In the genomic region with DNA sequence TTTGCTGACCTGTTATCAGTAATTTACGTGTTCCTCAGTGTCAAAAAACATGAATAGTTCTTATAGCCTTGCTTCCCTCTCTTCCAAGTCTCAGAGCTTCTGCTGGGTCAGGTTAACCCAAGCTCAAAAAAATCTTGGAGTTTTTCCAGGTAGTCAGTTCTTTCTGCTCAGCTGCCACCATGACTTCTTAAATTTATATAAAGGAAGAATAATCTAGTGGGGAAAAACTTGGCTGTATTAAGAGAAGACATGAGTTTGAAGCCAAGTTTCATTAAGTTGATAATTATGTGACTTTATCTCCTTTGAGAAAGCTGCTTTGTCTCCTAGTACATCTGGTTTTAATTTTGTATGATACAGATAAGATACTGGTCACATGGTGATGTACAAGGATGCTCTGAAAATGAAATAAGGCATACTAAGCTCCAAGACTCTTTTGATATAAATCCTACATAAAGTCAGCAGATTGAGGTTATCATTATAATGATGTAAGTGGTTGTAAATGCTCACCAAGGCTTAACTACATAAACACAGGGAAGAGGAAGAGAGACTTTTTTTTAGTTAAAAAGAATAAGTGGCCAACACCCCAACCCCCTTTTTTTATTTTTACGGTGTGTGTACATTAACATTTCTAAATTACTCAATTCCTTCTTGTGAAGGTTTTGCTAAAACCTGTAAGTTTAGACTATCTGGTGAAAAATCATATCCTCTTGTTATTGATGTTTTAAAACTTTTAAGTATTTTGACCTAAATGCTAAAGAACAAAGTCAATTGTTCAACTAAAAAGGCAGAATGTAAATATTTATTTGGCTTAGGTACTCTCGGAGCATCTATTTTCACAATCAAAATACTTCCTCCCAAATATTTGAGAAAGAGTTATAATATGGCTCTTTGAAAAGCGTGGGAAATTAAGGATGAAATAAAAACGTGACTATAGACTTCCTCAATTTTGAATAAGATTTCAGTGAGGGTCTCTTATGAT, we compare ENCODE assay signal across 10 cellular contexts.
A peak's percentile ranks its signal among the peaks of the same experiment; 100 is the strongest.
DNase-seq lines count a peak whose midpoint lies in the region; ATAC-seq, FAIRE-seq and TF ChIP-seq lines count a peak whose summit lies in the region.
"Had no signal": no experiment of that assay in that cellular context is flagged by ENCODE, and none has a peak within 500 bp of the region (broad histone marks: within the 10 kb centered on the region; RNA-seq: fewer than 3 reads in every experiment).

No MANE protein-coding gene starts in this region.

- H3K27me3 Mint-ChIP-seq in T-helper 1 cell treated with Interleukin-12 subunit alpha and Interleukin-12 subunit beta and Interleukin-4 antibody, amounts not matched to agents 30 μg/mL and 1 μg/mL, for 36 hours (ENCODE audit: low read depth): no peaks in the 10 kb centered on the region

- H3K9me3 ChIP-seq in GM12878 (replicated peaks; ENCODE audit: control insufficient read depth, insufficient read depth, low read length): no peaks in the 10 kb centered on the region

- no peak for TF ChIP-seq EP300 in GM12878 (IDR thresholded peaks at IDR 0.05; ENCODE audit: borderline replicate concordance in 1 of 2, control insufficient read depth in 1 of 2, low read depth in 2 of 2, low read length in 2 of 2)

- no peaks in the 10 kb centered on the region for H4K20me1 ChIP-seq in GM12878 (ENCODE audit: control insufficient read depth, insufficient read depth)

- DNase-seq in T-helper 1 cell (no peak), MV-4-11 (lab: John Stamatoyannopoulos, UW) (peak; percentile 42), GM12878 (ENCODE audit: low read depth, low spot score) (no peak), omental fat pad (ENCODE audit: low spot score) (no peak), HUDEP-2 (lab: John Stamatoyannopoulos, UW; ENCODE audit: unreplicated experiment in 76 of 76) (no peak), NCI-H1694 (lab: John Stamatoyannopoulos, UW) (no peak)
- DNase-seq: NCI-H2107 had no signal

- FAIRE-seq in GM12878 (lab: Jason Lieb, UNC): no peak
- FAIRE-seq: A204.1 had no signal

- BruUV-seq in GM12878 (replicated peaks; lab: Mats Ljungman, UMichigan): no TSS peak

- no peaks in the 10 kb centered on the region for H3K79me2 ChIP-seq in GM12878 (ENCODE audit: control insufficient read depth, insufficient read depth, low read length)

- 81% methylated on average over 5 of the region's 5 CpGs for WGBS in GM12878 (ENCODE audit: insufficient coverage, insufficient replicate concordance, low lambda C conversion rate, missing lambda C conversion rate)

- no peak overlapping the region for H2AFZ ChIP-seq in GM12878 (ENCODE audit: control insufficient read depth, low read depth, low read length)

- TF ChIP-seq CTCF in GM12878 (IDR thresholded peaks at IDR 0.05 in 2 of 3, conservative IDR thresholded peaks at IDR 0.05 in 1 of 3; ENCODE audit: control insufficient read depth in 2 of 3, extremely low read depth in 1 of 3, insufficient read depth in 1 of 3, low read depth in 3 of 3, low read length in 3 of 3) (no peak), omental fat pad (IDR thresholded peaks at IDR 0.05) (no peak)

- peak overlapping the region; percentile 89 for H3K27ac Mint-ChIP-seq in T-helper 1 cell treated with Interleukin-12 subunit alpha and Interleukin-12 subunit beta and Interleukin-4 antibody, amounts not matched to agents 30 μg/mL and 1 μg/mL, for 36 hours

- peaks cover 67% of the 10 kb centered on the region for H3K4me1 Mint-ChIP-seq in T-helper 1 cell treated with Interleukin-12 subunit alpha and Interleukin-12 subunit beta and Interleukin-4 antibody, amounts not matched to agents 30 μg/mL and 1 μg/mL, for 36 hours (ENCODE audit: low read depth)

- peaks cover 22% of the 10 kb centered on the region for H3K4me1 ChIP-seq in GM12878 (ENCODE audit: control insufficient read depth, insufficient read depth, low read length)

- SMC1A ChIA-PET in GM12878 (lab: Charles Lee; ENCODE audit: uncharacterized antibody, unreplicated experiment): interaction anchor here (0.6 to 2.6 kb wide), 7 partner anchors 10 to 165 kb away, joined by 3 to 10 read pairs (median 3); no protein-coding TSS in a partner anchor

- no peak overlapping the region for H3K27ac ChIP-seq in GM12878 (ENCODE audit: control insufficient read depth, insufficient read depth)

- no peaks in the 10 kb centered on the region for H3K27me3 ChIP-seq in GM12878 (replicated peaks in 1 of 2; ENCODE audit: control insufficient read depth in 2 of 2, insufficient read depth in 2 of 2, low read length in 1 of 2)

- RAD21 ChIA-PET in GM12878 (lab: Charles Lee; ENCODE audit: unreplicated experiment): no interaction called here

- no peak for TF ChIP-seq POLR2A in GM12878 (IDR thresholded peaks at IDR 0.05; ENCODE audit: low read depth, low read length)

- TF ChIP-seq RAD21 in GM12878 (IDR thresholded peaks at IDR 0.05; ENCODE audit: insufficient read depth, low read depth, low read length): no peak

- H3K36me3 Mint-ChIP-seq in T-helper 1 cell treated with Interleukin-12 subunit alpha and Interleukin-12 subunit beta and Interleukin-4 antibody, amounts not matched to agents 30 μg/mL and 1 μg/mL, for 36 hours (ENCODE audit: low read depth): peaks cover 15% of the 10 kb centered on the region

- ATAC-seq in GM12878 (no peak), omental fat pad (ENCODE audit: low FRiP score) (peak; percentile 60), GM18502 (IDR thresholded peaks at IDR 0.05; ENCODE audit: poor library complexity, unreplicated experiment) (no peak)

- peak overlapping the region; percentile 56 for H3K4me3 Mint-ChIP-seq in T-helper 1 cell treated with Interleukin-12 subunit alpha and Interleukin-12 subunit beta and Interleukin-4 antibody, amounts not matched to agents 30 μg/mL and 1 μg/mL, for 36 hours

- H3K9ac ChIP-seq in GM12878 (ENCODE audit: control insufficient read depth, insufficient read depth, low read length): no peak overlapping the region

- H3K4me3 ChIP-seq in GM12878: no peak overlapping the region

- CTCF ChIA-PET in GM12878 (lab: Yijun Ruan, JAX): interaction anchor here (1.4 kb wide), 1 partner anchor 27 kb away, joined by 3 read pairs; no protein-coding TSS in a partner anchor

- intact Hi-C loops in GM12878 (cut with micrococcal nuclease; ENCODE audit: unreplicated experiment): no loop called here

- no peaks in the 10 kb centered on the region for H3K36me3 ChIP-seq in GM12878 (ENCODE audit: control insufficient read depth in 2 of 2, insufficient read depth in 2 of 2, low read length in 1 of 2)

- in situ Hi-C loops in GM12878 (cut with MboI): no loop called here

- POLR2A ChIA-PET in GM12878 (lab: Charles Lee): interaction anchor here (0.6 to 1.2 kb wide), 3 partner anchors 26 to 64 kb away, joined by 3 to 7 read pairs (median 5); no protein-coding TSS in a partner anchor

- 0 out of 2 replicates have a peak overlapping the region, but pooled peaks have one; percentile 21 for H3K4me2 ChIP-seq in GM12878 (ENCODE audit: control insufficient read depth, insufficient read depth)

- H3K9me3 Mint-ChIP-seq in T-helper 1 cell treated with Interleukin-12 subunit alpha and Interleukin-12 subunit beta and Interleukin-4 antibody, amounts not matched to agents 30 μg/mL and 1 μg/mL, for 36 hours: no peaks in the 10 kb centered on the region

TF ChIP-seq in GM12878, 131 proteins besides CTCF, POLR2A, EP300 and RAD21 (continues in another document):
- TF ChIP-seq, protein P1, sequence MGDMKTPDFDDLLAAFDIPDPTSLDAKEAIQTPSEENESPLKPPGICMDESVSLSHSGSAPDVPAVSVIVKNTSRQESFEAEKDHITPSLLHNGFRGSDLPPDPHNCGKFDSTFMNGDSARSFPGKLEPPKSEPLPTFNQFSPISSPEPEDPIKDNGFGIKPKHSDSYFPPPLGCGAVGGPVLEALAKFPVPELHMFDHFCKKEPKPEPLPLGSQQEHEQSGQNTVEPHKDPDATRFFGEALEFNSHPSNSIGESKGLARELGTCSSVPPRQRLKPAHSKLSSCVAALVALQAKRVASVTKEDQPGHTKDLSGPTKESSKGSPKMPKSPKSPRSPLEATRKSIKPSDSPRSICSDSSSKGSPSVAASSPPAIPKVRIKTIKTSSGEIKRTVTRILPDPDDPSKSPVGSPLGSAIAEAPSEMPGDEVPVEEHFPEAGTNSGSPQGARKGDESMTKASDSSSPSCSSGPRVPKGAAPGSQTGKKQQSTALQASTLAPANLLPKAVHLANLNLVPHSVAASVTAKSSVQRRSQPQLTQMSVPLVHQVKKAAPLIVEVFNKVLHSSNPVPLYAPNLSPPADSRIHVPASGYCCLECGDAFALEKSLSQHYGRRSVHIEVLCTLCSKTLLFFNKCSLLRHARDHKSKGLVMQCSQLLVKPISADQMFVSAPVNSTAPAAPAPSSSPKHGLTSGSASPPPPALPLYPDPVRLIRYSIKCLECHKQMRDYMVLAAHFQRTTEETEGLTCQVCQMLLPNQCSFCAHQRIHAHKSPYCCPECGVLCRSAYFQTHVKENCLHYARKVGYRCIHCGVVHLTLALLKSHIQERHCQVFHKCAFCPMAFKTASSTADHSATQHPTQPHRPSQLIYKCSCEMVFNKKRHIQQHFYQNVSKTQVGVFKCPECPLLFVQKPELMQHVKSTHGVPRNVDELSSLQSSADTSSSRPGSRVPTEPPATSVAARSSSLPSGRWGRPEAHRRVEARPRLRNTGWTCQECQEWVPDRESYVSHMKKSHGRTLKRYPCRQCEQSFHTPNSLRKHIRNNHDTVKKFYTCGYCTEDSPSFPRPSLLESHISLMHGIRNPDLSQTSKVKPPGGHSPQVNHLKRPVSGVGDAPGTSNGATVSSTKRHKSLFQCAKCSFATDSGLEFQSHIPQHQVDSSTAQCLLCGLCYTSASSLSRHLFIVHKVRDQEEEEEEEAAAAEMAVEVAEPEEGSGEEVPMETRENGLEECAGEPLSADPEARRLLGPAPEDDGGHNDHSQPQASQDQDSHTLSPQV (IDR thresholded peaks at IDR 0.05): no peak
- no peak for TF ChIP-seq NR2C2 (IDR thresholded peaks at IDR 0.05; ENCODE audit: borderline replicate concordance, control insufficient read depth, insufficient read length, low read depth)
